Comparison of ENCODE assay signal across 22 cellular contexts in genomic region chr11:26830757-26831156, GRCh38.
"Had no signal": no experiment of that assay in that cellular context is flagged by ENCODE, and none has a peak within 500 bp of the region (broad histone marks: within the 10 kb centered on the region; RNA-seq: fewer than 3 reads in every experiment).

No MANE protein-coding gene starts in this region.

- H3K4me3 ChIP-seq: esophagus squamous epithelium, heart left ventricle, left lung, lower lobe of right lung, prostate gland, right lobe of liver, skin epidermis, suprapubic skin, thyroid gland had no signal

- H3K9ac ChIP-seq: parathyroid adenoma had no signal

- H3K27me3 ChIP-seq: esophagus squamous epithelium, heart left ventricle, left lung, right lobe of liver, suprapubic skin, thyroid gland had no signal

- DNase-seq: cerebellar nuclear complex; esophagus squamous epithelium; heart left ventricle; hippocampal formation; kidney glomerular epithelial cell; left lung; lower lobe of right lung; midbrain; right lobe of liver; stimulated activated CD4-positive, alpha-beta T cell treated with anti-CD3 and anti-CD28 coated beads, Interleukin-2, amount 100 ng/mL, for 24 hours; stimulated activated CD4-positive, alpha-beta T cell treated with anti-CD3 and anti-CD28 coated beads, Interleukin-4, amount 100 ng/mL, for 4 hours; stimulated activated naive B cell treated with anti-CD40 and anti-IgM and Interleukin-4, amounts not matched to agents 10 μg/mL and 1 μg/mL and 100 μg/mL, for 72 hours; stimulated activated naive CD8-positive, alpha-beta T cell treated with anti-CD3 and anti-CD28 coated beads, Interleukin-15, amount 100 ng/mL, for 72 hours; thyroid gland had no signal

- H3K36me3 Mint-ChIP-seq: memory B cell; stimulated activated naive B cell treated with anti-CD40 and anti-IgM and Interleukin-4, amounts not matched to agents 10 μg/mL and 1 μg/mL and 100 μg/mL, for 72 hours; type B pancreatic cell had no signal

- H3K4me1 Mint-ChIP-seq: memory B cell; nephron; stimulated activated naive B cell treated with anti-CD40 and anti-IgM and Interleukin-4, amounts not matched to agents 10 μg/mL and 1 μg/mL and 100 μg/mL, for 72 hours; stimulated activated naive CD8-positive, alpha-beta T cell treated with anti-CD3 and anti-CD28 coated beads, Interleukin-15, amount 100 ng/mL, for 72 hours had no signal

- H3K36me3 ChIP-seq: esophagus squamous epithelium, heart left ventricle, left lung, lower lobe of right lung, prostate gland, right lobe of liver, suprapubic skin, thyroid gland had no signal

- H3K4me1 ChIP-seq: heart left ventricle, left lung, lower lobe of right lung, parathyroid adenoma, prostate gland, right lobe of liver, suprapubic skin, thyroid gland had no signal

- H2AFZ ChIP-seq: parathyroid adenoma had no signal

- H3K27ac ChIP-seq: esophagus squamous epithelium, heart left ventricle, left lung, lower lobe of right lung, parathyroid adenoma, prostate gland, right lobe of liver, skin epidermis, suprapubic skin, thyroid gland had no signal

- ATAC-seq: heart left ventricle; left lung; lower lobe of right lung; stimulated activated naive B cell treated with anti-CD40 and anti-IgM and Interleukin-4, amounts not matched to agents 10 μg/mL and 1 μg/mL and 100 μg/mL, for 72 hours; stimulated activated naive CD8-positive, alpha-beta T cell treated with anti-CD3 and anti-CD28 coated beads, Interleukin-15, amount 100 ng/mL, for 72 hours had no signal

- H3K4me3 Mint-ChIP-seq: dendritic cell treated with granulocyte-macrophage colony-stimulating factor and Interleukin-4, amounts not matched to agents 40 ng/mL and 50 ng/mL, for 4 days; memory B cell; nephron; stimulated activated naive B cell treated with anti-CD40 and anti-IgM and Interleukin-4, amounts not matched to agents 10 μg/mL and 1 μg/mL and 100 μg/mL, for 72 hours; stimulated activated naive CD8-positive, alpha-beta T cell treated with anti-CD3 and anti-CD28 coated beads, Interleukin-15, amount 100 ng/mL, for 72 hours; type B pancreatic cell had no signal

- H3K9me3 ChIP-seq: esophagus squamous epithelium, left lung, lower lobe of right lung, prostate gland, right lobe of liver, suprapubic skin, thyroid gland had no signal

- H3K27ac Mint-ChIP-seq: dendritic cell treated with granulocyte-macrophage colony-stimulating factor and Interleukin-4, amounts not matched to agents 40 ng/mL and 50 ng/mL, for 4 days; memory B cell; nephron; stimulated activated naive B cell treated with anti-CD40 and anti-IgM and Interleukin-4, amounts not matched to agents 10 μg/mL and 1 μg/mL and 100 μg/mL, for 72 hours; stimulated activated naive CD8-positive, alpha-beta T cell treated with anti-CD3 and anti-CD28 coated beads, Interleukin-15, amount 100 ng/mL, for 72 hours; type B pancreatic cell had no signal

- H3K27me3 Mint-ChIP-seq: dendritic cell treated with granulocyte-macrophage colony-stimulating factor and Interleukin-4, amounts not matched to agents 40 ng/mL and 50 ng/mL, for 4 days; memory B cell; stimulated activated naive B cell treated with anti-CD40 and anti-IgM and Interleukin-4, amounts not matched to agents 10 μg/mL and 1 μg/mL and 100 μg/mL, for 72 hours; stimulated activated naive CD8-positive, alpha-beta T cell treated with anti-CD3 and anti-CD28 coated beads, Interleukin-15, amount 100 ng/mL, for 72 hours; type B pancreatic cell had no signal
